Comparison of ENCODE assay signal across 9 cellular contexts in genomic region chr3:48130321-48130881, GRCh38. TPM values are rescaled to one million over a fixed set of nuclear protein-coding genes. Genes with fewer than 3 reads are reported as not detected.
DNase-seq lines count a peak whose midpoint lies in the region; ATAC-seq and TF ChIP-seq lines count a peak whose summit lies in the region.
"Had no signal": no experiment of that assay in that cellular context is flagged by ENCODE, and none has a peak within 500 bp of the region (broad histone marks: within the 10 kb centered on the region; RNA-seq: fewer than 3 reads in every experiment).

No MANE protein-coding gene starts in this region.

- ATAC-seq in IMR-90 (ENCODE audit: low read depth) = peak; percentile 86

- intact Hi-C loops in IMR-90 (cut with micrococcal nuclease) = no loop called here

- H2BK120ac ChIP-seq in IMR-90 (ENCODE audit: low read depth, low read length) = peak overlapping the region; percentile 75

- no peaks in the 10 kb centered on the region for H3K27me3 Mint-ChIP-seq in endodermal cell (ENCODE audit: insufficient read depth)

- H3K4me3 ChIP-seq in IMR-90 (ENCODE audit: insufficient read depth, low read depth, low read length) (no peak overlapping the region), endodermal cell (ENCODE audit: low read length) (no peak overlapping the region), suprapubic skin (no peak overlapping the region)

- no peak overlapping the region for H2BK15ac ChIP-seq in IMR-90 (ENCODE audit: low read depth, low read length)

- no peak for TF ChIP-seq EP300 in suprapubic skin (IDR thresholded peaks at IDR 0.05)

- peak overlapping the region; percentile 76 for H4K91ac ChIP-seq in IMR-90 (ENCODE audit: insufficient read depth, low read depth, low read length)

- peak; percentile 96 for DNase-seq in IMR-90
- DNase-seq in endodermal cell = no peak
- peak; percentile 68 for DNase-seq in medulla oblongata (ENCODE audit: extremely low spot score)
- peak; percentile 72 to 81 for DNase-seq in suprapubic skin (ENCODE audit: low spot score in 2 of 2)
- no peak for DNase-seq in GM10266 (ENCODE audit: extremely low spot score)
- no peak for DNase-seq in activated effector memory CD4-positive, alpha-beta T cell treated with Interleukin-2 at 50 U/mL for 16 hours
- no peak for DNase-seq in DMS53 (lab: John Stamatoyannopoulos, UW)
- DNase-seq in NCI-H226 = no peak
- DNase-seq: activated CD4-positive, alpha-beta T cell treated with anti-CD3 and anti-CD28 coated beads, Interleukin-2, amount 50 U/mL, for 4 hours had no signal

- H3K14ac ChIP-seq in IMR-90 (replicated peaks; ENCODE audit: low read depth, low read length) = peak overlapping the region; percentile 75

- H2AK9ac ChIP-seq in IMR-90 (replicated peaks; ENCODE audit: low read depth, low read length, poor library complexity) = peak overlapping the region; percentile 47

- no peak overlapping the region for H3K4me3 Mint-ChIP-seq in endodermal cell

- no peak for TF ChIP-seq RAD21 in IMR-90 (IDR thresholded peaks at IDR 0.05; ENCODE audit: low read length)

- no peak overlapping the region for H2AK5ac ChIP-seq in IMR-90 (ENCODE audit: low read depth, low read length)

- TF ChIP-seq POLR2A in IMR-90 (IDR thresholded peaks at IDR 0.05; ENCODE audit: low read depth, low read length) (no peak), suprapubic skin (IDR thresholded peaks at IDR 0.05) (no peak)

- peak overlapping the region; percentile 72 for H2BK20ac ChIP-seq in IMR-90 (ENCODE audit: low read depth, low read length)

- WGBS in IMR-90 (ENCODE audit: extremely low coverage in 2 of 2, insufficient read length in 1 of 2), 2 experiments = 8% methylated on average over 7 of the region's 8 CpGs; no CpG with 5 or more reads in 1 of the 2 experiments
- 88 to 89% methylated on average over 3 to 8 of the region's 8 CpGs for WGBS in endodermal cell (ENCODE audit: insufficient coverage in 1 of 2, insufficient read length in 1 of 2), 2 experiments
- WGBS in suprapubic skin = 49% methylated on average over 7 of the region's 8 CpGs

- peaks cover 3% of the 10 kb centered on the region; the same call in 1 of the 2 replicates for H4K20me1 ChIP-seq in IMR-90 (ENCODE audit: insufficient read depth, low read length)

- H4K8ac ChIP-seq in IMR-90 (ENCODE audit: low read depth in 2 of 2, low read length in 2 of 2) = peak overlapping the region; percentile 0 to 76; a peak in 3 of 4 replicates

- H3K4ac ChIP-seq in IMR-90 (ENCODE audit: low read depth, low read length) = peak overlapping the region; percentile 86

- peaks cover 13% of the 10 kb centered on the region for H3K4me1 ChIP-seq in IMR-90 (ENCODE audit: control insufficient read depth, insufficient read depth, low read length)
- peaks cover 7% of the 10 kb centered on the region for H3K4me1 ChIP-seq in endodermal cell (ENCODE audit: control insufficient read depth, insufficient read depth, low read length)
- H3K4me1 ChIP-seq in suprapubic skin = peaks cover 18% of the 10 kb centered on the region

- peak overlapping the region; percentile 10 for H3K18ac ChIP-seq in IMR-90 (ENCODE audit: low read depth, low read length)

- no peaks in the 10 kb centered on the region for H3K9me3 Mint-ChIP-seq in endodermal cell

- BruUV-seq in IMR-90 (replicated peaks; lab: Mats Ljungman, UMichigan) = no TSS peak

- peaks cover 12% of the 10 kb centered on the region for H3K9me1 ChIP-seq in IMR-90 (ENCODE audit: insufficient read depth, low read length)

- H3K36me3 Mint-ChIP-seq in endodermal cell (ENCODE audit: low read depth) = no peaks in the 10 kb centered on the region

- peaks cover 0 to 5% of the 10 kb centered on the region in 2 experiments; a peak in 1 of 4 replicates for H3K79me1 ChIP-seq in IMR-90 (ENCODE audit: low read depth in 1 of 2, low read length in 2 of 2)

- H3K9me3 ChIP-seq in IMR-90 (ENCODE audit: control insufficient read depth, insufficient read depth, low read length) = no peaks in the 10 kb centered on the region
- H3K9me3 ChIP-seq in endodermal cell (ENCODE audit: control insufficient read depth, low read length) = no peaks in the 10 kb centered on the region
- H3K9me3 ChIP-seq in suprapubic skin = no peaks in the 10 kb centered on the region

- H3K4me1 Mint-ChIP-seq in endodermal cell = peaks cover 9% of the 10 kb centered on the region

- H2BK5ac ChIP-seq in IMR-90 (ENCODE audit: low read depth, low read length, poor library complexity, severe bottlenecking) = peak overlapping the region; percentile 78

- peak overlapping the region; percentile 74 for H3K27ac ChIP-seq in IMR-90 (ENCODE audit: insufficient read depth, low read length)
- H3K27ac ChIP-seq in endodermal cell (ENCODE audit: low read depth, low read length) = peak overlapping the region; percentile 49
- peak overlapping the region; percentile 50 for H3K27ac ChIP-seq in suprapubic skin

- H4K5ac ChIP-seq in IMR-90 (ENCODE audit: low read depth, low read length) = peak overlapping the region; percentile 1; the same call in 1 of the 2 replicates

- peak overlapping the region; percentile 78 for H3K4me2 ChIP-seq in IMR-90 (ENCODE audit: low read depth, low read length)

- TF ChIP-seq CTCF in IMR-90 (conservative IDR thresholded peaks at IDR 0.05; ENCODE audit: low read depth, low read length) (no peak), endodermal cell (conservative IDR thresholded peaks at IDR 0.05) (no peak), suprapubic skin (IDR thresholded peaks at IDR 0.05) (no peak), GM10266 (IDR thresholded peaks at IDR 0.05; ENCODE audit: control insufficient read depth, insufficient read depth, low read depth, missing control alignments) (no peak)

- dilution Hi-C loops in IMR-90 (cut with HindIII; ENCODE audit: low sequenced_read_pairs, unreplicated experiment) = no loop called here

- in situ Hi-C loops in IMR-90 (cut with MboI; ENCODE audit: low sequenced_read_pairs) = no loop called here

- peak overlapping the region; percentile 93 for H2AFZ ChIP-seq in IMR-90 (replicated peaks; ENCODE audit: low read length, poor library complexity)

- CTCF ChIA-PET in IMR-90 (lab: Yijun Ruan, JAX) = interaction anchor here (0.6 to 1.0 kb wide), 4 partner anchors 18 to 340 kb away, joined by 3 to 6 read pairs (median 4); no protein-coding TSS in a partner anchor

- H3K9ac ChIP-seq in IMR-90 (ENCODE audit: low read depth, low read length) (no peak overlapping the region), endodermal cell (ENCODE audit: extremely low read depth, low read length, poor library complexity, severe bottlenecking) (no peak overlapping the region)

- POLR2A ChIA-PET in IMR-90 (lab: Charles Lee; ENCODE audit: unreplicated experiment) = no interaction called here

- H3K36me3 ChIP-seq in IMR-90 (ENCODE audit: control insufficient read depth, insufficient read depth, low read length) (no peaks in the 10 kb centered on the region), endodermal cell (ENCODE audit: control insufficient read depth, insufficient read depth, low read length) (no peaks in the 10 kb centered on the region), suprapubic skin (no peaks in the 10 kb centered on the region)

- H3K27me3 ChIP-seq in IMR-90 (ENCODE audit: control insufficient read depth, insufficient read depth, low read length) = no peaks in the 10 kb centered on the region
- no peaks in the 10 kb centered on the region for H3K27me3 ChIP-seq in endodermal cell (ENCODE audit: control insufficient read depth, insufficient read depth, low read length, poor library complexity, severe bottlenecking)
- no peaks in the 10 kb centered on the region for H3K27me3 ChIP-seq in suprapubic skin

- H3K56ac ChIP-seq in IMR-90 (ENCODE audit: extremely low read depth, insufficient read depth, low read length) = no peak overlapping the region

- peak overlapping the region; percentile 86; the same call in 1 of the 2 replicates for H3K23ac ChIP-seq in IMR-90 (ENCODE audit: low read depth, low read length)

- H3K27ac Mint-ChIP-seq in endodermal cell = no peak overlapping the region

TF ChIP-seq in IMR-90, 13 proteins besides CTCF, POLR2A, EP300 and RAD21 (continues in another document):
- no peak; the same call in 1 of the 2 replicates for TF ChIP-seq SMC3 (IDR thresholded peaks at IDR 0.05; ENCODE audit: low read depth, low read length)
- TF ChIP-seq MAZ (IDR thresholded peaks at IDR 0.05; ENCODE audit: borderline replicate concordance, low read depth, low read length) = peak; percentile 37; the same call in 1 of the 2 replicates
- no peak; the same call in 1 of the 2 replicates for TF ChIP-seq BHLHE40 (IDR thresholded peaks at IDR 0.05; ENCODE audit: low read depth, low read length)
- TF ChIP-seq RFX5 (IDR thresholded peaks at IDR 0.05; ENCODE audit: low read depth, low read length) = no peak
- TF ChIP-seq MAFK (IDR thresholded peaks at IDR 0.05; ENCODE audit: low read depth, low read length) = no peak
- TF ChIP-seq ELK1 (IDR thresholded peaks at IDR 0.05; ENCODE audit: borderline replicate concordance, low read depth, low read length) = no peak
- no peak for TF ChIP-seq FOS (IDR thresholded peaks at IDR 0.05; ENCODE audit: low read depth, low read length)
- TF ChIP-seq MXI1 (IDR thresholded peaks at IDR 0.05; ENCODE audit: borderline replicate concordance, low read depth, low read length) = peak; percentile 41; the same call in 1 of the 2 replicates
- TF ChIP-seq CEBPB (IDR thresholded peaks at IDR 0.05; ENCODE audit: low read depth, low read length) = no peak

RNA-seq across cellular contexts. Expression of gene CDC25A, which starts 57.8 kb away (rescaled TPM):
- total RNA-seq in IMR-90 (2012; rRNA removed) (9.7 and 10.6 TPM in 2 replicates), endodermal cell (10 to 100 TPM; 40.4 to 50.9 TPM), suprapubic skin (1 to 10 TPM in 1 of 4 donors, under 1 TPM in 2, not detected in 1; 0.55 to 6.8 (median 0.98) TPM)
- polyA plus RNA-seq in IMR-90 (2012; rRNA removed) = 4.2 and 4.7 TPM in 2 replicates
- 1.9 and 3.2 TPM in 2 replicates for polyA plus RNA-seq in IMR-90 (2012; cell fraction: cytosol; rRNA removed)
- polyA plus RNA-seq in IMR-90 (2012; cell fraction: nucleus; rRNA removed; ENCODE audit: low replicate concordance) = 2.5 and 4.3 TPM in 2 replicates
- 35.0 TPM for polyA plus RNA-seq in endodermal cell (2013, experiment 1 of 2)
- 31.3 TPM for polyA plus RNA-seq in endodermal cell (2013, experiment 2 of 2)

Comparison
In these comparisons a context has a peak if more than half of its experiments do, and no peak if none do; other contexts are left out.
1. DNase-seq: peak in IMR-90 (single experiment), medulla oblongata (single experiment) and suprapubic skin (2 of 2); none in endodermal cell (single experiment), GM10266 (single experiment), activated effector memory CD4-positive, alpha-beta T cell treated with Interleukin-2 at 50 U/mL for 16 hours (single experiment), DMS53 (single experiment) and NCI-H226 (single experiment).
2. Peak in every context shown above with its lines, with median percentiles within 50 percentile points of each other: H3K27ac ChIP-seq.